Comparison of ENCODE assay signal across 19 cellular contexts in the genomic region with DNA sequence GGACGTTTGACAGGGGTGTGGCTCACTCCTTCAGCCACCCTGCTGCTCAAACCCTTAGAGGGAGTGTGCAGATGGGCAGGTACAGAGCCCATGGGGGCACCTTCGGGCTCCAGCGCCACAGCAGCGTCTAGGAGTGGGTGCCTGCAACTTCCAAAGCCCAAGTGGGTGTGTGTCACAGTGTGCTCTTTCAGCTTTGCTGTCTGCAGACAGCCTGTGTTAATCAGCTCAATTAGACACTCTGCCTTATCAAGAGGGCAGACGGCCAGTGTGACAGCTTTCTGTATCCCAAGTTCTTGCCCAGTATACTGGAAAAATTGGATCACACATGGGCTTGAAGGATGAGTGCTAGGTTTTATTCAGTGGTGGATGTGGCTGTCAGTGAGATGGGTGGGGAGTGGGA.
A peak's percentile ranks its signal among the peaks of the same experiment; 100 is the strongest.
DNase-seq lines count a peak whose midpoint lies in the region; ATAC-seq, FAIRE-seq and TF ChIP-seq lines count a peak whose summit lies in the region.
"Had no signal": no experiment of that assay in that cellular context is flagged by ENCODE, and none has a peak within 500 bp of the region (broad histone marks: within the 10 kb centered on the region; RNA-seq: fewer than 3 reads in every experiment).

No MANE protein-coding gene starts in this region.

- TF ChIP-seq CTCF in heart right ventricle (IDR thresholded peaks at IDR 0.05): no peak
- no peak for TF ChIP-seq CTCF in left ventricle myocardium inferior (IDR thresholded peaks at IDR 0.05; ENCODE audit: borderline replicate concordance)
- TF ChIP-seq CTCF in Calu3 (IDR thresholded peaks at IDR 0.05; ENCODE audit: unreplicated experiment): no peak

- peaks cover 12% of the 10 kb centered on the region for H3K36me3 Mint-ChIP-seq in Calu3 (ENCODE audit: insufficient read depth, unreplicated experiment)
- H3K36me3 Mint-ChIP-seq: CD14-positive monocyte; CD8-positive, alpha-beta T cell had no signal

- peaks cover 5% of the 10 kb centered on the region for H3K9me3 Mint-ChIP-seq in Calu3 (ENCODE audit: low read depth, unreplicated experiment)
- H3K9me3 Mint-ChIP-seq: CD8-positive, alpha-beta T cell; HFFc6 had no signal

- H3K4me3 Mint-ChIP-seq in Calu3 (ENCODE audit: low read depth, unreplicated experiment): no peak overlapping the region
- H3K4me3 Mint-ChIP-seq: CD14-positive monocyte; CD8-positive, alpha-beta T cell; HFFc6 had no signal

- H3K9me3 ChIP-seq in heart right ventricle (peaks cover 0 to 5% (median 0%) of the 10 kb centered on the region in 11 donors), left ventricle myocardium inferior (replicated peaks) (peaks cover 3% of the 10 kb centered on the region), SK-N-MC (ENCODE audit: low read depth, low read length) (0 out of 2 replicates have a peak, but pooled peaks cover 3% of the 10 kb centered on the region), small intestine (ENCODE audit: control insufficient read depth, low read depth) (no peaks in the 10 kb centered on the region)
- H3K9me3 ChIP-seq: A549 had no signal

- peaks cover 44% of the 10 kb centered on the region for H3K4me1 Mint-ChIP-seq in Calu3 (ENCODE audit: low read depth, unreplicated experiment)
- H3K4me1 Mint-ChIP-seq: CD14-positive monocyte had no signal

- H3K4me1 ChIP-seq in heart right ventricle: peaks cover 0 to 11% (median 0%) of the 10 kb centered on the region in 9 donors
- no peaks in the 10 kb centered on the region for H3K4me1 ChIP-seq in left ventricle myocardium inferior
- no peaks in the 10 kb centered on the region for H3K4me1 ChIP-seq in small intestine (ENCODE audit: control insufficient read depth in 2 of 2, insufficient read depth in 1 of 2, low read depth in 1 of 2, low read length in 1 of 2)

- CTCF ChIA-PET in Calu3 (lab: Charles Lee): no interaction called here

- intact Hi-C loops in heart right ventricle (cut with DNase I): no loop called here
- intact Hi-C loops in left ventricle myocardium inferior (cut with micrococcal nuclease): no loop called here
- intact Hi-C loops in left ventricle myocardium superior (cut with micrococcal nuclease): no loop called here
- intact Hi-C loops in Calu3 (cut with micrococcal nuclease; ENCODE audit: unreplicated experiment): no loop called here

- no peak overlapping the region for H3K4me3 ChIP-seq in heart right ventricle
- no peak overlapping the region for H3K4me3 ChIP-seq in left ventricle myocardium inferior
- no peak overlapping the region for H3K4me3 ChIP-seq in SK-N-MC
- H3K4me3 ChIP-seq in small intestine (ENCODE audit: low read depth in 1 of 2, low read length in 2 of 2): no peak overlapping the region
- H3K4me3 ChIP-seq: A549 had no signal

- H3K27me3 Mint-ChIP-seq in Calu3 (ENCODE audit: unreplicated experiment): no peaks in the 10 kb centered on the region

- no TSS peak for BruUV-seq in Calu3 (replicated peaks; lab: Mats Ljungman, UMichigan)

- ATAC-seq in heart right ventricle (peak in 6 of 8 donors; percentile 40 to 94 (median 68)), left ventricle myocardium superior (peak; percentile 86)
- ATAC-seq: CD8-positive, alpha-beta T cell; HepG2 had no signal

- WGBS in heart right ventricle, 2 donors: 56 to 62% methylated on average over 5 of the region's 5 CpGs
- WGBS in small intestine, 3 donors: 42 to 73% (median 53%) methylated on average over 5 of the region's 5 CpGs

- H3K27ac ChIP-seq in heart right ventricle (no peak overlapping the region), left ventricle myocardium inferior (replicated peaks) (no peak overlapping the region), SK-N-MC (peak overlapping the region; percentile 42; the same call in 1 of the 2 replicates), small intestine (ENCODE audit: low read depth in 1 of 2, low read length in 1 of 2) (no peak overlapping the region)

- no peak for FAIRE-seq in small intestine (lab: Jason Lieb, UNC)
- FAIRE-seq: A549, GM19239, HepG2, HTR-8/SVneo had no signal

- H3K27me3 ChIP-seq in heart right ventricle (no peaks in the 10 kb centered on the region), left ventricle myocardium inferior (ENCODE audit: low read depth) (no peaks in the 10 kb centered on the region), small intestine (ENCODE audit: control insufficient read depth in 2 of 2, insufficient read depth in 2 of 2, low read length in 2 of 2) (peaks cover 0 to 2% of the 10 kb centered on the region in 2 donors)

- H3K27ac Mint-ChIP-seq in Calu3 (ENCODE audit: unreplicated experiment): no peak overlapping the region
- H3K27ac Mint-ChIP-seq: CD14-positive monocyte; CD8-positive, alpha-beta T cell; HFFc6 had no signal

- H3K36me3 ChIP-seq in heart right ventricle (no peaks in the 10 kb centered on the region), left ventricle myocardium inferior (no peaks in the 10 kb centered on the region), SK-N-MC (ENCODE audit: insufficient read depth, low read length) (no peaks in the 10 kb centered on the region), small intestine (ENCODE audit: control insufficient read depth in 2 of 2, insufficient read depth in 2 of 2, low read length in 2 of 2) (no peaks in the 10 kb centered on the region)

- DNase-seq in heart right ventricle: no peak
- no peak for DNase-seq in left ventricle myocardium inferior
- no peak for DNase-seq in SK-N-MC (ENCODE audit: low read depth, low spot score)
- no peak for DNase-seq in left ventricle myocardium superior
- DNase-seq in small intestine: peak; percentile 7
- DNase-seq in NCI-H1105 (lab: John Stamatoyannopoulos, UW): no peak
- DNase-seq in middle frontal gyrus (ENCODE audit: extremely low spot score, low spot score): no peak
- no peak for DNase-seq in Calu3
- DNase-seq: CD8-positive, alpha-beta T cell; COR-L47; DND-41; GF-D8; HCEC 1CT; HFFc6 had no signal

- no peak overlapping the region for H3K9ac ChIP-seq in SK-N-MC (ENCODE audit: insufficient read length)
